In genomic region chr6:158662607-158663464, GRCh38 we compare ENCODE assay signal across 10 cellular contexts. TPM values are rescaled to one million over a fixed set of nuclear protein-coding genes. Genes with fewer than 3 reads are reported as not detected.
DNase-seq lines count a peak whose midpoint lies in the region; ATAC-seq and TF ChIP-seq lines count a peak whose summit lies in the region.
"Had no signal": no experiment of that assay in that cellular context is flagged by ENCODE, and none has a peak within 500 bp of the region (broad histone marks: within the 10 kb centered on the region; RNA-seq: fewer than 3 reads in every experiment).

No MANE protein-coding gene starts in this region.

- peak overlapping the region; percentile 67 to 85 (median 84) for H3K9ac ChIP-seq in skeletal muscle tissue (ENCODE audit: low read depth in 1 of 3, low read length in 3 of 3)

- TF ChIP-seq POLR2A in heart left ventricle (IDR thresholded peaks at IDR 0.05) = no peak

- 70 to 75% (median 73%) methylated on average over 24 of the region's 24 CpGs for WGBS in heart left ventricle, 4 donors

- H3K9me3 ChIP-seq in heart left ventricle (no peaks in the 10 kb centered on the region), skeletal muscle tissue (ENCODE audit: control insufficient read depth in 3 of 3, low read length in 3 of 3) (no peaks in the 10 kb centered on the region)

- H3K27me3 ChIP-seq in heart left ventricle (no peaks in the 10 kb centered on the region), skeletal muscle tissue (ENCODE audit: control insufficient read depth in 3 of 3, insufficient read depth in 3 of 3, low read length in 3 of 3) (no peaks in the 10 kb centered on the region)

- H3K27ac ChIP-seq in heart left ventricle = peak overlapping the region in 8 of 12 donors; percentile 2 to 49 (median 36)
- H3K27ac ChIP-seq in skeletal muscle tissue (ENCODE audit: low read depth, low read length) = peak overlapping the region; percentile 65

- ATAC-seq in heart left ventricle = peak; percentile 39 to 66 (median 42)

- intact Hi-C loops in heart left ventricle (cut with DNase I) = no loop called here
- intact Hi-C loops in posterior vena cava (cut with DNase I) = no loop called here

- no peak for TF ChIP-seq CTCF in heart left ventricle (IDR thresholded peaks at IDR 0.05)

- H3K4me3 ChIP-seq in heart left ventricle = peak overlapping the region in 7 of 12 donors; percentile 7 to 44 (median 33)
- H3K4me3 ChIP-seq in skeletal muscle tissue (ENCODE audit: low read length in 3 of 3) = peak overlapping the region; percentile 72 to 82 (median 78)

- H3K4me1 ChIP-seq in heart left ventricle (peaks cover 0 to 47% (median 0%) of the 10 kb centered on the region in 12 donors), skeletal muscle tissue (ENCODE audit: control insufficient read depth in 3 of 3, insufficient read depth in 3 of 3, low read length in 3 of 3) (peaks cover 26 to 38% (median 33%) of the 10 kb centered on the region in 3 donors)

- H3K36me3 ChIP-seq in heart left ventricle (peaks cover 0 to 11% (median 0%) of the 10 kb centered on the region in 9 donors), skeletal muscle tissue (ENCODE audit: control insufficient read depth in 3 of 3, insufficient read depth in 3 of 3, low read length in 3 of 3) (peaks cover 0 to 3% (median 2%) of the 10 kb centered on the region in 3 donors)

- peak; percentile 68 for DNase-seq in NCI-H2107 treated with DMSO at 0.1 percent for 48 hours (lab: John Stamatoyannopoulos, UW; ENCODE audit: unreplicated experiment)
- DNase-seq in NCI-H2107 (lab: John Stamatoyannopoulos, UW) = no peak
- DNase-seq in SHP77 treated with DMSO at 0.1 percent for 48 hours (lab: John Stamatoyannopoulos, UW) = peak; percentile 69
- DNase-seq in heart left ventricle = no peak
- DNase-seq in posterior vena cava (ENCODE audit: low spot score) = no peak
- no peak for DNase-seq in T1000 (lab: John Stamatoyannopoulos, UW)
- no peak for DNase-seq in NCI-H82 (lab: John Stamatoyannopoulos, UW)
- DNase-seq: ACHN; activated CD4-positive, CD25-positive, alpha-beta regulatory T cell treated with anti-CD3 and anti-CD28 coated beads, Interleukin-2, amount 50 U/mL, for 72 hours had no signal

RNA-seq across cellular contexts. Expression of gene SYTL3, which starts 13.0 kb away (rescaled TPM):
- total RNA-seq in heart left ventricle = 10 to 100 TPM in 3 of 9 donors, 1 to 10 TPM in 6; 4.1 to 14.6 (median 8.2) TPM
- 10 to 100 TPM in 1 of 2 donors, 1 to 10 TPM in 1; 4.0 to 14.0 TPM for polyA plus RNA-seq in heart left ventricle
- total RNA-seq in skeletal muscle tissue = 5.7 TPM
- total RNA-seq in posterior vena cava = 1 to 10 TPM; 2.0 to 6.5 TPM

RNA-seq across cellular contexts. Expression of gene DYNLT1, which starts 18.3 kb away (rescaled TPM):
- total RNA-seq in heart left ventricle (100 to 1,000 TPM in 7 of 9 donors, 10 to 100 TPM in 2; 68.4 to 177 (median 121) TPM), skeletal muscle tissue (32.4 TPM), posterior vena cava (10 to 100 TPM; 91.3 to 91.4 TPM)
- 100 to 1,000 TPM; 159 to 177 TPM for polyA plus RNA-seq in heart left ventricle

Comparison
In these comparisons a context has a peak if more than half of its experiments do, and no peak if none do; other contexts are left out.
1. DNase-seq: peak in NCI-H2107 treated with DMSO at 0.1 percent for 48 hours (single experiment) and SHP77 treated with DMSO at 0.1 percent for 48 hours (single experiment); none in NCI-H2107 (single experiment), heart left ventricle (0 of 5), posterior vena cava (single experiment), T1000 (single experiment) and NCI-H82 (single experiment).